In the genomic region with DNA sequence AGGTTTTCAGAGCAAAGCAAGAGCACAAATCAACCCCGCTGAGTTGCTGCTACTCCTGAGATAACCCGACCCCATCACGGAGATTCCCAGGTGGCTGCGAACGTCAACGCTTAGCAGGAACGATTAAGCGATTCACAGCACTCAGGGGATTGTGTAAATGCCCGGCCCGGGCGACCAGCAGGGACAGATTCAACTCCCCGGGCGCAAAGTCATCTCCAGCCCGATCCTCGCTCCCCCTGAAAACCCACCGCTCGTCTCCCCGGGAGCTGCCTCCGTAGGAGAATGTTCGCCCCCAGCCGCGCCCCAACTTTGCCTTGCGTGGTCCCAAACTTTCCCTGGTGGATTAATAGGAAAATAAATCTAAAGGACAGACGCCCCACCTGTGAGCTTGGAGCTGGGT, we compare ENCODE assay signal across 15 cellular contexts. TPM values are rescaled to one million over a fixed set of nuclear protein-coding genes. Genes with fewer than 3 reads are reported as not detected.
DNase-seq lines count a peak whose midpoint lies in the region; ATAC-seq and TF ChIP-seq lines count a peak whose summit lies in the region.
"Had no signal": no experiment of that assay in that cellular context is flagged by ENCODE, and none has a peak within 500 bp of the region (broad histone marks: within the 10 kb centered on the region; RNA-seq: fewer than 3 reads in every experiment).

No MANE protein-coding gene starts in this region.

- DNase-seq in heart left ventricle: no peak
- no peak for DNase-seq in Right ventricle myocardium superior
- peak; percentile 68 for DNase-seq in NT2/D1 (ENCODE audit: low read depth, low spot score)
- DNase-seq in iPS-NIHi11 (ENCODE audit: low spot score): peak; percentile 49
- peak; percentile 15 for DNase-seq in testis
- DNase-seq in effector memory CD4-positive, alpha-beta T cell: no peak
- no peak for DNase-seq in activated T-cell treated with anti-CD3 and anti-CD28 coated beads, Interleukin-2, amount 50 U/mL, for 1 hour
- DNase-seq: activated CD4-positive, alpha-beta T cell treated with anti-CD3 and anti-CD28 coated beads for 1 hour; foreskin keratinocyte; GOT3; NCI-H1048; SHP77 treated with DMSO at 0.1 percent for 48 hours; spleen had no signal

- H3K4me1 ChIP-seq in heart left ventricle (peaks cover 0 to 15% (median 0%) of the 10 kb centered on the region in 12 donors), NT2/D1 (ENCODE audit: insufficient read depth, insufficient read length) (no peaks in the 10 kb centered on the region), testis (no peaks in the 10 kb centered on the region)
- H3K4me1 ChIP-seq in effector memory CD4-positive, alpha-beta T cell (ENCODE audit: control insufficient read depth, insufficient read depth, low read length, poor library complexity, severe bottlenecking): no peaks in the 10 kb centered on the region
- H3K4me1 ChIP-seq: foreskin keratinocyte had no signal

- TF ChIP-seq POLR2A in heart left ventricle (IDR thresholded peaks at IDR 0.05) (no peak), testis (IDR thresholded peaks at IDR 0.05) (no peak)

- intact Hi-C loops in heart left ventricle (cut with DNase I) (no loop called here), Right ventricle myocardium superior (cut with DNase I) (no loop called here), testis (cut with DNase I; ENCODE audit: low total_unique reads) (no loop called here)

- no peaks in the 10 kb centered on the region for H3K36me3 ChIP-seq in heart left ventricle
- H3K36me3 ChIP-seq in NT2/D1 (ENCODE audit: insufficient read depth, insufficient read length, low read length): no peaks in the 10 kb centered on the region
- H3K36me3 ChIP-seq in testis (ENCODE audit: low read depth, missing control alignments): no peaks in the 10 kb centered on the region
- no peaks in the 10 kb centered on the region for H3K36me3 ChIP-seq in effector memory CD4-positive, alpha-beta T cell (ENCODE audit: control insufficient read depth, insufficient read depth, low read length)
- H3K36me3 ChIP-seq: spleen had no signal

- ATAC-seq in heart left ventricle (no peak), Right ventricle myocardium superior (ENCODE audit: poor library complexity) (no peak), GM18909 (IDR thresholded peaks at IDR 0.05; ENCODE audit: poor library complexity, unreplicated experiment) (no peak)
- ATAC-seq: mucosa of descending colon had no signal

- peak overlapping the region in 9 of 12 donors; percentile 19 to 46 (median 40) for H3K4me3 ChIP-seq in heart left ventricle
- peak overlapping the region; percentile 62 for H3K4me3 ChIP-seq in NT2/D1 (ENCODE audit: insufficient read length, low read depth)
- H3K4me3 ChIP-seq in testis: peak overlapping the region; percentile 36 to 52
- no peak overlapping the region for H3K4me3 ChIP-seq in effector memory CD4-positive, alpha-beta T cell (ENCODE audit: insufficient read depth, low read depth, low read length, poor library complexity, severe bottlenecking)
- H3K4me3 ChIP-seq: mucosa of descending colon had no signal

- H3K27ac ChIP-seq in heart left ventricle (no peak overlapping the region), testis (no peak overlapping the region)
- H3K27ac ChIP-seq in effector memory CD4-positive, alpha-beta T cell (ENCODE audit: insufficient read depth, low read length, poor library complexity, severe bottlenecking): no peak overlapping the region
- H3K27ac ChIP-seq: foreskin keratinocyte, spleen had no signal

- H3K9me3 ChIP-seq in heart left ventricle: peaks cover 0 to 4% (median 0%) of the 10 kb centered on the region in 12 donors
- H3K9me3 ChIP-seq in NT2/D1 (ENCODE audit: insufficient read depth, low read length): 0 out of 2 replicates have a peak, but pooled peaks cover 5% of the 10 kb centered on the region
- H3K9me3 ChIP-seq in testis: no peaks in the 10 kb centered on the region
- H3K9me3 ChIP-seq in effector memory CD4-positive, alpha-beta T cell (ENCODE audit: control insufficient read depth, low read length): no peaks in the 10 kb centered on the region
- H3K9me3 ChIP-seq: mucosa of descending colon, spleen had no signal

- no peak for TF ChIP-seq CTCF in heart left ventricle (IDR thresholded peaks at IDR 0.05)
- no peak for TF ChIP-seq CTCF in testis (IDR thresholded peaks at IDR 0.05)

- H3K9ac ChIP-seq in NT2/D1 (ENCODE audit: insufficient read length, low read depth): peak overlapping the region; percentile 62

- H3K27me3 ChIP-seq in heart left ventricle (peaks cover 6 to 43% (median 19%) of the 10 kb centered on the region in 9 donors), NT2/D1 (ENCODE audit: insufficient read depth, insufficient read length) (peaks cover 44% of the 10 kb centered on the region), testis (no peaks in the 10 kb centered on the region)
- H3K27me3 ChIP-seq in effector memory CD4-positive, alpha-beta T cell (replicated peaks; ENCODE audit: control insufficient read depth, insufficient read depth, low read length, poor library complexity, severe bottlenecking): peaks cover 4% of the 10 kb centered on the region

- WGBS in heart left ventricle, 4 donors: 1 to 2% (median 2%) methylated on average over 19 to 24 of the region's 24 CpGs
- WGBS in testis, 2 donors: 2% methylated on average over 23 to 24 of the region's 24 CpGs

RNA-seq across cellular contexts. Expression of a gene that starts 0.7 kb away (rescaled TPM):
- total RNA-seq in heart left ventricle: under 1 TPM in 6 of 9 donors, not detected in 3; 0.05 to 0.29 (median 0.16) TPM
- polyA plus RNA-seq in heart left ventricle: under 1 TPM in 1 of 2 donors, not detected in 1; 0.01 TPM
- total RNA-seq in Right ventricle myocardium superior: not detected
- 1 to 10 TPM; 1.7 TPM for total RNA-seq in testis
- polyA plus RNA-seq in testis (ENCODE audit: insufficient read depth, low read depth, low replicate concordance): 0.40 TPM
- total RNA-seq: foreskin keratinocyte, spleen had no signal
- polyA plus RNA-seq: foreskin keratinocyte had no signal

Comparison
In these comparisons a context has a peak if more than half of its experiments do, and no peak if none do; other contexts are left out.
1. DNase-seq: peak in NT2/D1 (single experiment), iPS-NIHi11 (single experiment) and testis (single experiment); none in heart left ventricle (0 of 5), Right ventricle myocardium superior (single experiment), effector memory CD4-positive, alpha-beta T cell (0 of 3) and activated T-cell treated with anti-CD3 and anti-CD28 coated beads, Interleukin-2, amount 50 U/mL, for 1 hour (single experiment).